ENCODE assay signal across 13 cellular contexts in genomic region chr12:65891219-65891618, GRCh38.
A peak's percentile ranks its signal among the peaks of the same experiment; 100 is the strongest.
DNase-seq lines count a peak whose midpoint lies in the region; ATAC-seq, FAIRE-seq and TF ChIP-seq lines count a peak whose summit lies in the region.
"Had no signal": no experiment of that assay in that cellular context is flagged by ENCODE, and none has a peak within 500 bp of the region (broad histone marks: within the 10 kb centered on the region; RNA-seq: fewer than 3 reads in every experiment).

No MANE protein-coding gene starts in this region.

- CTCF ChIA-PET in A673 (lab: Charles Lee): no interaction called here
- CTCF ChIA-PET in HEK293 (lab: Yijun Ruan, JAX): interaction anchor here (0.6 to 1.1 kb wide), 3 partner anchors 32 to 73 kb away, joined by 3 to 6 read pairs (median 3); no protein-coding TSS in a partner anchor

- no TSS peak for BruUV-seq in A673 (replicated peaks; lab: Mats Ljungman, UMichigan)

- H3K4me1 ChIP-seq in A673 (ENCODE audit: insufficient read depth, low read length, poor library complexity, severe bottlenecking) (peaks cover 68% of the 10 kb centered on the region), HEK293 (ENCODE audit: control insufficient read depth, insufficient read depth, low read length) (peaks cover 51% of the 10 kb centered on the region), keratinocyte (ENCODE audit: control insufficient read depth, extremely low read depth, insufficient read depth, low read length) (peaks cover 75% of the 10 kb centered on the region)
- H3K4me1 ChIP-seq: BE2C had no signal

- peaks cover 73% of the 10 kb centered on the region for H3K79me2 ChIP-seq in keratinocyte (ENCODE audit: control insufficient read depth, insufficient read depth, low read length)

- no peaks in the 10 kb centered on the region for H3K27me3 ChIP-seq in A673 (replicated peaks; ENCODE audit: insufficient read depth, low read depth, low read length, poor library complexity)
- H3K27me3 ChIP-seq in keratinocyte (ENCODE audit: control insufficient read depth, extremely low read depth, insufficient read depth, low read length): no peaks in the 10 kb centered on the region
- H3K27me3 ChIP-seq: heart right ventricle, tibial nerve had no signal

- peak overlapping the region; percentile 63 for H3K4me2 ChIP-seq in keratinocyte (ENCODE audit: control insufficient read depth, extremely low read depth, insufficient read depth, low read depth, low read length)

- H3K27ac ChIP-seq in A673 (ENCODE audit: low read depth, low read length, poor library complexity, severe bottlenecking) (peak overlapping the region; percentile 80), HEK293 (ENCODE audit: extremely low read depth, low read depth, low read length) (peak overlapping the region; percentile 71; the same call in 1 of the 2 replicates), keratinocyte (ENCODE audit: control insufficient read depth, insufficient read depth, low read length) (peak overlapping the region; percentile 81)

- H3K4me3 ChIP-seq in A673 (ENCODE audit: low read depth, low read length, poor library complexity, severe bottlenecking) (peak overlapping the region; percentile 12), HEK293 (ENCODE audit: low read depth, low read length) (no peak overlapping the region), keratinocyte (ENCODE audit: control insufficient read depth in 2 of 3, extremely low read depth in 1 of 3, insufficient read depth in 2 of 3, low read depth in 1 of 3, low read length in 3 of 3) (no peak overlapping the region)

- H3K9me1 ChIP-seq in keratinocyte (ENCODE audit: control insufficient read depth, extremely low read depth, insufficient read depth, low read length): peaks cover 9% of the 10 kb centered on the region

- FAIRE-seq in keratinocyte (lab: Jason Lieb, UNC): peak; percentile 9

- H2AFZ ChIP-seq in keratinocyte (ENCODE audit: control insufficient read depth, low read length): no peak overlapping the region

- intact Hi-C loops in A673 (cut with micrococcal nuclease; ENCODE audit: unreplicated experiment): no loop called here

- peak overlapping the region; percentile 48 for H3K9ac ChIP-seq in keratinocyte (ENCODE audit: control insufficient read depth, extremely low read depth, insufficient read depth, low read length)

- H3K36me3 ChIP-seq in A673 (ENCODE audit: insufficient read depth, low read length, poor library complexity, severe bottlenecking) (peaks cover 6% of the 10 kb centered on the region), HEK293 (ENCODE audit: control insufficient read depth in 2 of 2, insufficient read depth in 1 of 2, low read length in 2 of 2) (no peaks in the 10 kb centered on the region), keratinocyte (ENCODE audit: control insufficient read depth in 2 of 2, extremely low read depth in 1 of 2, insufficient read depth in 2 of 2, low read length in 2 of 2) (peaks cover 6 to 26% of the 10 kb centered on the region in 2 experiments)
- H3K36me3 ChIP-seq: BE2C, heart right ventricle, tibial nerve had no signal

- DNase-seq in A673 (ENCODE audit: low spot score) (peak; percentile 53), astrocyte of the hippocampus (ENCODE audit: low read depth, low spot score) (peak; percentile 57), keratinocyte (ENCODE audit: low read depth, low spot score) (no peak), DMS 273 treated with DMSO at 0.1 percent for 48 hours (lab: John Stamatoyannopoulos, UW) (no peak)
- no peak for DNase-seq in activated CD4-positive, alpha-beta T cell treated with anti-CD3 and anti-CD28 coated beads for 1 hour
- DNase-seq: BE2C; NCI-H187 treated with DMSO at 0.1 percent for 48 hours; NK-92 treated with Interleukin-12 subunit alpha and Interleukin-12 subunit beta, amount 100 ng/mL, for 24 hours had no signal

- POLR2A ChIA-PET in A673 (lab: Charles Lee; ENCODE audit: low non-redundant PET) (no interaction called here), HEK293 (lab: Yijun Ruan, JAX) (no interaction called here)

- H3K9me3 ChIP-seq in A673 (ENCODE audit: low read depth, low read length, poor library complexity, severe bottlenecking) (no peaks in the 10 kb centered on the region), HEK293 (ENCODE audit: control insufficient read depth, insufficient read depth, low read depth, low read length) (no peaks in the 10 kb centered on the region; the same call in 1 of the 2 replicates), keratinocyte (ENCODE audit: control insufficient read depth, low read depth, low read length) (no peaks in the 10 kb centered on the region)
- H3K9me3 ChIP-seq: BE2C, heart right ventricle, tibial nerve had no signal

- dilution Hi-C loops in keratinocyte (cut with MboI; ENCODE audit: extremely low pct_ligation_motif_present, low sequenced_read_pairs): no loop called here

- ATAC-seq in HG02798 (IDR thresholded peaks at IDR 0.05; ENCODE audit: poor library complexity, unreplicated experiment) (no peak), GM18520 (IDR thresholded peaks at IDR 0.05; ENCODE audit: unreplicated experiment) (no peak)

- TF ChIP-seq CTCF in A673 (conservative IDR thresholded peaks at IDR 0.05; ENCODE audit: low read depth, low read length) (no peak), HEK293 (tag by site-specific recombination; IDR thresholded peaks at IDR 0.05) (no peak), keratinocyte (optimal IDR thresholded peaks at IDR 0.05 in 1 of 3, IDR thresholded peaks at IDR 0.05 in 1 of 3, conservative IDR thresholded peaks at IDR 0.05 in 1 of 3; ENCODE audit: extremely low read depth in 1 of 3, insufficient read depth in 2 of 3, low read length in 3 of 3) (no peak)

- peaks cover 42% of the 10 kb centered on the region for H4K20me1 ChIP-seq in keratinocyte (ENCODE audit: control insufficient read depth, extremely low read depth, insufficient read depth, low read length)

TF ChIP-seq in HEK293, 187 proteins besides CTCF, POLR2A, EP300 and RAD21 (continues in another document):
- no peak for TF ChIP-seq HOXC10 (CRISPR knock-in tag; IDR thresholded peaks at IDR 0.05)
- TF ChIP-seq TSHZ1 (tag by site-specific recombination; IDR thresholded peaks at IDR 0.05; ENCODE audit: borderline replicate concordance): peak; percentile 64; the same call in 1 of the 2 replicates
- no peak for TF ChIP-seq ZBTB7A (tag by site-specific recombination; IDR thresholded peaks at IDR 0.05; ENCODE audit: low read depth)
- TF ChIP-seq SCRT2 (tag by site-specific recombination; IDR thresholded peaks at IDR 0.05): no peak
- no peak for TF ChIP-seq ZNF280C (tag by site-specific recombination; IDR thresholded peaks at IDR 0.05)
- TF ChIP-seq HIC1 (tag by site-specific recombination; IDR thresholded peaks at IDR 0.05): 0 out of 2 replicates have a peak, but pooled peaks have one; percentile 23

Comparison
In these comparisons a context has a peak if more than half of its experiments do, and no peak if none do; other contexts are left out.
1. DNase-seq: peak in A673 (single experiment) and astrocyte of the hippocampus (single experiment); none in keratinocyte (single experiment), DMS 273 treated with DMSO at 0.1 percent for 48 hours (single experiment) and activated CD4-positive, alpha-beta T cell treated with anti-CD3 and anti-CD28 coated beads for 1 hour (single experiment).
2. Peak in every context shown above with its lines, with median percentiles within 50 percentile points of each other: H3K27ac ChIP-seq.